In genomic region chr2:98881153-98881650, GRCh38 we compare ENCODE assay signal across 20 cellular contexts. TPM values are rescaled to one million over a fixed set of nuclear protein-coding genes. Genes with fewer than 3 reads are reported as not detected.
"Had no signal": no experiment of that assay in that cellular context is flagged by ENCODE, and none has a peak within 500 bp of the region (broad histone marks: within the 10 kb centered on the region; RNA-seq: fewer than 3 reads in every experiment).

No MANE protein-coding gene starts in this region.

- H3K4me2 ChIP-seq: hepatocyte had no signal

- H3K4me3 Mint-ChIP-seq: activated CD4-positive, alpha-beta T cell treated with anti-CD3 and anti-CD28 coated beads, Interleukin-2, amount 10 ng/mL, durations not matched to agents 7 days and 5 days; activated T-cell treated with anti-CD3 and anti-CD28 coated beads, Interleukin-2, amount 50 U/mL, for 72 hours; mesothelial cell of epicardium; nephron; stimulated activated naive CD8-positive, alpha-beta T cell treated with anti-CD3 and anti-CD28 coated beads, Interleukin-15, amount 100 ng/mL, for 72 hours had no signal

- H3K27ac Mint-ChIP-seq: activated CD4-positive, alpha-beta T cell treated with anti-CD3 and anti-CD28 coated beads, Interleukin-2, amount 10 ng/mL, durations not matched to agents 7 days and 5 days; activated T-cell treated with anti-CD3 and anti-CD28 coated beads, Interleukin-2, amount 50 U/mL, for 72 hours; mesothelial cell of epicardium; nephron; stimulated activated naive CD8-positive, alpha-beta T cell treated with anti-CD3 and anti-CD28 coated beads, Interleukin-15, amount 100 ng/mL, for 72 hours had no signal

- H3K79me2 ChIP-seq: hepatocyte had no signal

- H3K27ac ChIP-seq: brain microvascular endothelial cell, coronary artery, hepatocyte, thoracic aorta had no signal

- H3K27me3 ChIP-seq: brain microvascular endothelial cell, hepatocyte had no signal

- H2AFZ ChIP-seq: hepatocyte had no signal

- H3K36me3 ChIP-seq: brain microvascular endothelial cell, thoracic aorta had no signal

- H3K36me3 Mint-ChIP-seq: mesothelial cell of epicardium had no signal

- H3K27me3 Mint-ChIP-seq: stimulated activated naive CD8-positive, alpha-beta T cell treated with anti-CD3 and anti-CD28 coated beads, Interleukin-15, amount 100 ng/mL, for 72 hours had no signal

- ATAC-seq: activated T-cell treated with anti-CD3 and anti-CD28 coated beads, Interleukin-2, amount 50 U/mL, for 72 hours; left colon; stimulated activated naive CD8-positive, alpha-beta T cell treated with anti-CD3 and anti-CD28 coated beads, Interleukin-15, amount 100 ng/mL, for 72 hours had no signal

- DNase-seq: activated CD4-positive, alpha-beta T cell treated with anti-CD3 and anti-CD28 coated beads, Interleukin-2, amount 10 ng/mL, durations not matched to agents 7 days and 5 days; activated CD8-positive, alpha-beta memory T cell treated with anti-CD3 and anti-CD28 coated beads for 24 hours; activated effector memory CD4-positive, alpha-beta T cell treated with anti-CD3 and anti-CD28 coated beads, Interleukin-2, amount 50 U/mL, for 16 hours; activated naive CD4-positive, alpha-beta T cell treated with anti-CD3 and anti-CD28 coated beads, Interleukin-2, amount 50 U/mL, for 16 hours; activated T-cell treated with anti-CD3 and anti-CD28 coated beads, Interleukin-2, amount 50 U/mL, for 72 hours; aorta; brain microvascular endothelial cell; left colon; nucleus accumbens; retina; stimulated activated CD4-positive, alpha-beta T cell treated with anti-CD3 and anti-CD28 coated beads, Interleukin-2, amount 100 ng/mL, for 24 hours; stimulated activated naive CD8-positive, alpha-beta T cell treated with anti-CD3 and anti-CD28 coated beads, Interleukin-15, amount 100 ng/mL, for 72 hours; T1000 had no signal

- H3K4me3 ChIP-seq: coronary artery, hepatocyte, lung, thoracic aorta had no signal

- H3K4me1 Mint-ChIP-seq: activated CD4-positive, alpha-beta T cell treated with anti-CD3 and anti-CD28 coated beads, Interleukin-2, amount 10 ng/mL, durations not matched to agents 7 days and 5 days; mesothelial cell of epicardium; nephron; stimulated activated naive CD8-positive, alpha-beta T cell treated with anti-CD3 and anti-CD28 coated beads, Interleukin-15, amount 100 ng/mL, for 72 hours had no signal

RNA-seq across cellular contexts. Expression of gene CRACDL, which starts 54.8 kb away (rescaled TPM):
- total RNA-seq: fibroblast of villous mesenchyme had no signal
